ENCODE assay signal across 29 cellular contexts in genomic region chr15:33926260-33926659, GRCh38. TPM values are rescaled to one million over a fixed set of nuclear protein-coding genes. Genes with fewer than 3 reads are reported as not detected.
"Had no signal": no experiment of that assay in that cellular context is flagged by ENCODE, and none has a peak within 500 bp of the region (broad histone marks: within the 10 kb centered on the region; RNA-seq: fewer than 3 reads in every experiment).

No MANE protein-coding gene starts in this region.

- H3K4me1 ChIP-seq: heart right ventricle, left lung, right atrium auricular region, spleen, suprapubic skin, tibial artery, upper lobe of right lung, uterus had no signal

- ATAC-seq: heart right ventricle; left cardiac atrium; left lung; natural killer cell; sciatic nerve; stimulated activated effector memory CD8-positive, alpha-beta T cell treated with anti-CD3 and anti-CD28 coated beads, Interleukin-12 subunit alpha, Interleukin-12 subunit beta, amount 100 ng/mL, for 72 hours; upper lobe of right lung had no signal

- H3K27ac ChIP-seq: heart right ventricle, left lung, ovary, right atrium auricular region, skin epidermis, spleen, suprapubic skin, thoracic aorta, tibial artery, upper lobe of right lung, uterus had no signal

- H3K27me3 ChIP-seq: heart right ventricle, left lung, ovary, right atrium auricular region, spleen, suprapubic skin, tibial artery, upper lobe of right lung, uterus had no signal

- H3K36me3 ChIP-seq: heart right ventricle, left lung, ovary, right atrium auricular region, spleen, suprapubic skin, thoracic aorta, tibial artery, upper lobe of right lung, uterus had no signal

- H3K9me3 ChIP-seq: left lung, ovary, right atrium auricular region, spleen, suprapubic skin, thoracic aorta, tibial artery, upper lobe of right lung, uterus had no signal

- H3K4me3 ChIP-seq: heart right ventricle, left lung, lung, ovary, right atrium auricular region, skin epidermis, spleen, suprapubic skin, thoracic aorta, tibial artery, upper lobe of right lung, uterus had no signal

- DNase-seq: heart right ventricle; hippocampal formation; kidney glomerular epithelial cell; left cardiac atrium; left lung; mesendoderm; naive B cell; natural killer cell; ovary; spleen; stimulated activated CD4-positive, alpha-beta T cell treated with anti-CD3 and anti-CD28 coated beads, Interleukin-4, amount 100 ng/mL, for 24 hours; stimulated activated naive CD4-positive, alpha-beta T cell; tibial artery; trophoblast cell; upper lobe of right lung; uterus had no signal

RNA-seq across cellular contexts. Expression of gene CHRM5, which starts 42.0 kb away (rescaled TPM):
- total RNA-seq: heart right ventricle, left cardiac atrium, left lung, lower leg skin, mononuclear cell, omental fat pad, progenitor cell of endocrine pancreas, pulmonary artery endothelial cell, right atrium auricular region, spleen, subcutaneous adipose tissue, suprapubic skin, thoracic aorta, upper lobe of right lung, uterus had no signal
